In the genomic region with DNA sequence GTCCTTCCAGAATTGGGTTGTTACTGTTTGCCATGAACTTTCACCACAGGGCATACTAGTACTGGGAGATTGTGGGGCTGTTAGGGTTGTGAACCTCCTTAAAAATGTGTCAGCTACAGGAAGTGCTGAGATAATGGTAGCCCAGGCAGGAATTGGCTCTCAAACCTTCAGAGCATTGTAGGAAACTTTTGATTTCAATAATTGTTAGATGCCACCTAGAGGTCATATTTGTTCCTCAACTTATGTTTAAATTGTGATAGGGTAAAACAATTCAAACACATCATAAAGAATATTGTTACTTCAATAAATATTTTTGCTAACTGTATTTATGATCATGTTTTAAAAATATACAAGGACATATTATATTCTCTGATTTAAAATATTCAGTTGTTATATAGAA, we compare ENCODE assay signal across 15 cellular contexts.
DNase-seq lines count a peak whose midpoint lies in the region; ATAC-seq and TF ChIP-seq lines count a peak whose summit lies in the region.
"Had no signal": no experiment of that assay in that cellular context is flagged by ENCODE, and none has a peak within 500 bp of the region (broad histone marks: within the 10 kb centered on the region; RNA-seq: fewer than 3 reads in every experiment).

No MANE protein-coding gene starts in this region.

- in situ Hi-C loops in GM13976 (cut with MboI; ENCODE audit: low sequenced_read_pairs, unreplicated experiment) = no loop called here

- H3K27me3 Mint-ChIP-seq in GM23338 (ENCODE audit: insufficient read depth, low read depth, poor library complexity) = no peaks in the 10 kb centered on the region
- H3K27me3 Mint-ChIP-seq: activated CD4-positive, alpha-beta memory T cell treated with anti-CD3 and anti-CD28 coated beads for 36 hours; CD4-positive, CD25-positive, alpha-beta regulatory T cell had no signal

- intact Hi-C loops in OCI-LY7 (cut with micrococcal nuclease; ENCODE audit: unreplicated experiment) = no loop called here

- CTCF ChIA-PET in OCI-LY7 (lab: Charles Lee; ENCODE audit: unreplicated experiment) = no interaction called here
- CTCF ChIA-PET in RWPE1 (lab: Yijun Ruan, JAX) = no interaction called here

- ATAC-seq in GM23338 = no peak
- no peak for ATAC-seq in HG02938 (IDR thresholded peaks at IDR 0.05; ENCODE audit: unreplicated experiment)

- no peaks in the 10 kb centered on the region for H3K27me3 ChIP-seq in GM23338 (ENCODE audit: insufficient read depth)
- no peaks in the 10 kb centered on the region for H3K27me3 ChIP-seq in osteoblast (ENCODE audit: insufficient read depth, low read length)
- H3K27me3 ChIP-seq: Peyer's patch had no signal

- no peaks in the 10 kb centered on the region for H3K9me3 ChIP-seq in OCI-LY7 (ENCODE audit: low read length)
- no peaks in the 10 kb centered on the region for H3K9me3 ChIP-seq in osteoblast (ENCODE audit: low read depth, low read length)
- H3K9me3 ChIP-seq: Peyer's patch had no signal

- H3K4me2 ChIP-seq in GM23338 (no peak overlapping the region), OCI-LY7 (ENCODE audit: low read length) (no peak overlapping the region), osteoblast (ENCODE audit: insufficient read depth, low read length) (no peak overlapping the region)

- H3F3A ChIP-seq in GM23338 (replicated peaks; ENCODE audit: low read depth) = no peaks in the 10 kb centered on the region

- H3K4me3 ChIP-seq in GM23338 (no peak overlapping the region), OCI-LY7 (ENCODE audit: low read depth, low read length, poor library complexity, severe bottlenecking) (no peak overlapping the region), fibroblast of pulmonary artery (replicated peaks; ENCODE audit: low read depth, low read length) (no peak overlapping the region), osteoblast (ENCODE audit: insufficient read depth, low read length) (no peak overlapping the region)
- H3K4me3 ChIP-seq: Peyer's patch had no signal

- POLR2A ChIA-PET in OCI-LY7 (lab: Charles Lee) (no interaction called here), RWPE1 (lab: Yijun Ruan, JAX; ENCODE audit: low non-redundant PET) (no interaction called here)

- H3K36me3 Mint-ChIP-seq in GM23338 (ENCODE audit: low read depth) = peaks cover 9% of the 10 kb centered on the region; the same call in 2 of the 3 replicates
- H3K36me3 Mint-ChIP-seq: activated CD4-positive, alpha-beta memory T cell treated with anti-CD3 and anti-CD28 coated beads for 36 hours; CD4-positive, CD25-positive, alpha-beta regulatory T cell had no signal

- no peak overlapping the region for H3K27ac Mint-ChIP-seq in GM23338
- H3K27ac Mint-ChIP-seq: activated CD4-positive, alpha-beta memory T cell treated with anti-CD3 and anti-CD28 coated beads for 36 hours; activated T-helper 2 cell treated with anti-CD3 and anti-CD28 coated beads, Interferon-gamma antibody, Interleukin-2, Interleukin-4, amounts not matched to agents 10 μg/mL and 5 μg/mL and 100 μg/mL, durations not matched to agents 14 hours and 24 hours and 36 hours; CD4-positive, CD25-positive, alpha-beta regulatory T cell had no signal

- TF ChIP-seq CTCF in C4-2B (conservative IDR thresholded peaks at IDR 0.05) (peak; percentile 54), GM23338 (conservative IDR thresholded peaks at IDR 0.05; ENCODE audit: low read depth in 2 of 2) (peak in 1 of 2 experiments; percentile 36; a peak in 2 of 4 replicates), OCI-LY7 (conservative IDR thresholded peaks at IDR 0.05; ENCODE audit: low read length) (peak; percentile 43; the same call in 1 of the 2 replicates), fibroblast of pulmonary artery (IDR thresholded peaks at IDR 0.05; ENCODE audit: low read length, missing control alignments) (no peak), GM13976 (IDR thresholded peaks at IDR 0.05; ENCODE audit: borderline replicate concordance, control extremely low read depth, extremely low read depth, insufficient read depth, missing control alignments) (no peak), RWPE1 (conservative IDR thresholded peaks at IDR 0.05; ENCODE audit: low read depth) (no peak), osteoblast (IDR thresholded peaks at IDR 0.05; ENCODE audit: extremely low read depth, low read depth, low read length) (no peak)

- 0 out of 2 replicates have a peak overlapping the region, but pooled peaks have one; percentile 8 for H2AFZ ChIP-seq in GM23338
- H2AFZ ChIP-seq in OCI-LY7 (ENCODE audit: low read length) = no peak overlapping the region
- no peak overlapping the region for H2AFZ ChIP-seq in osteoblast (ENCODE audit: low read length)

- no peaks in the 10 kb centered on the region for H3K36me3 ChIP-seq in GM23338 (ENCODE audit: insufficient read depth)
- H3K36me3 ChIP-seq in OCI-LY7 (ENCODE audit: insufficient read depth, low read length) = no peaks in the 10 kb centered on the region
- no peaks in the 10 kb centered on the region for H3K36me3 ChIP-seq in osteoblast (ENCODE audit: insufficient read depth, low read length)
- H3K36me3 ChIP-seq: Peyer's patch had no signal

- H3K4me1 Mint-ChIP-seq in GM23338 = no peaks in the 10 kb centered on the region
- H3K4me1 Mint-ChIP-seq: CD4-positive, CD25-positive, alpha-beta regulatory T cell had no signal

- H3K79me2 ChIP-seq in GM23338 (replicated peaks; ENCODE audit: insufficient read depth) = no peaks in the 10 kb centered on the region
- H3K79me2 ChIP-seq in OCI-LY7 (ENCODE audit: insufficient read depth, low read depth, low read length) = no peaks in the 10 kb centered on the region
- no peaks in the 10 kb centered on the region for H3K79me2 ChIP-seq in osteoblast (ENCODE audit: insufficient read depth, low read length)

- no TSS peak for BruUV-seq in OCI-LY7 (replicated peaks; lab: Mats Ljungman, UMichigan)

- peaks cover 20% of the 10 kb centered on the region; the same call in 2 of the 3 replicates for H3K9me3 Mint-ChIP-seq in GM23338

- H3K9me2 ChIP-seq in GM23338 (ENCODE audit: insufficient read depth) (no peaks in the 10 kb centered on the region), OCI-LY7 (ENCODE audit: insufficient read depth, low read length) (no peaks in the 10 kb centered on the region)

- H3K27ac ChIP-seq in C4-2B (no peak overlapping the region), GM23338 (ENCODE audit: low read depth) (no peak overlapping the region), OCI-LY7 (ENCODE audit: low read depth, low read length, poor library complexity, severe bottlenecking) (no peak overlapping the region), RWPE1 (no peak overlapping the region), osteoblast (ENCODE audit: low read depth, low read length) (no peak overlapping the region)
- H3K27ac ChIP-seq: Peyer's patch had no signal

- DNase-seq in GM23338 (ENCODE audit: low spot score) (no peak), OCI-LY7 (ENCODE audit: low spot score) (no peak), fibroblast of pulmonary artery (ENCODE audit: low read depth) (peak; percentile 11), GM13976 (ENCODE audit: low spot score) (no peak), RWPE1 (ENCODE audit: low spot score) (no peak), osteoblast (ENCODE audit: insufficient read length, low spot score, missing footprints) (no peak)
- DNase-seq: activated CD4-positive, alpha-beta memory T cell treated with anti-CD3 and anti-CD28 coated beads for 36 hours; anterior cingulate cortex; CD4-positive, CD25-positive, alpha-beta regulatory T cell; NCI-H1436; Peyer's patch; T-helper 2 cell had no signal

- no peaks in the 10 kb centered on the region for H3K4me1 ChIP-seq in GM23338 (ENCODE audit: insufficient read depth)
- no peaks in the 10 kb centered on the region for H3K4me1 ChIP-seq in OCI-LY7 (ENCODE audit: insufficient read depth, low read length, poor library complexity, severe bottlenecking)
- no peaks in the 10 kb centered on the region for H3K4me1 ChIP-seq in osteoblast (ENCODE audit: insufficient read depth, low read length)
- H3K4me1 ChIP-seq: Peyer's patch had no signal

- H4K20me1 ChIP-seq in GM23338 (replicated peaks; ENCODE audit: insufficient read depth) (no peaks in the 10 kb centered on the region), OCI-LY7 (ENCODE audit: insufficient read depth, low read length) (no peaks in the 10 kb centered on the region), osteoblast (ENCODE audit: insufficient read depth, low read length) (no peaks in the 10 kb centered on the region)

- H3K4me3 Mint-ChIP-seq in GM23338 = no peak overlapping the region
- H3K4me3 Mint-ChIP-seq: activated CD4-positive, alpha-beta memory T cell treated with anti-CD3 and anti-CD28 coated beads for 36 hours had no signal

TF ChIP-seq in GM23338, 12 proteins besides CTCF, POLR2A, EP300 and RAD21 (continues in another document):
- TF ChIP-seq CREB1 (CRISPR knock-in tag; IDR thresholded peaks at IDR 0.05; ENCODE audit: low read depth) (no peak), STAT1 (IDR thresholded peaks at IDR 0.05; ENCODE audit: unreplicated experiment) (no peak), EZH2 (IDR thresholded peaks at IDR 0.05; ENCODE audit: low read depth, unreplicated experiment) (no peak), EZH2phosphoT487 (IDR thresholded peaks at IDR 0.05; ENCODE audit: unreplicated experiment) (no peak), NANOG (IDR thresholded peaks at IDR 0.05; ENCODE audit: borderline replicate concordance) (no peak), ZNF331 (CRISPR knock-in tag; IDR thresholded peaks at IDR 0.05; ENCODE audit: low read depth) (no peak)

Comparison
In these comparisons a context has a peak if more than half of its experiments do, and no peak if none do; other contexts are left out.
1. CTCF ChIP-seq: peak in C4-2B (single experiment) and OCI-LY7 (single experiment); none in fibroblast of pulmonary artery (single experiment), GM13976 (single experiment), RWPE1 (single experiment) and osteoblast (single experiment).